In genomic region chr5:73119492-73120157, GRCh38 we compare ENCODE assay signal across 1 cellular context.
TF ChIP-seq lines count a peak whose summit lies in the region.

No MANE protein-coding gene starts in this region.

TF ChIP-seq in WTC11, 78 proteins besides CTCF, POLR2A, EP300 and RAD21 (continued from another document):
- no peak for TF ChIP-seq FOXP4 (CRISPR knock-in tag; IDR thresholded peaks at IDR 0.05)
- TF ChIP-seq HMGA2 (CRISPR knock-in tag; IDR thresholded peaks at IDR 0.05): no peak
- TF ChIP-seq ZNF281 (CRISPR knock-in tag; IDR thresholded peaks at IDR 0.05): no peak
- TF ChIP-seq, protein P1, sequence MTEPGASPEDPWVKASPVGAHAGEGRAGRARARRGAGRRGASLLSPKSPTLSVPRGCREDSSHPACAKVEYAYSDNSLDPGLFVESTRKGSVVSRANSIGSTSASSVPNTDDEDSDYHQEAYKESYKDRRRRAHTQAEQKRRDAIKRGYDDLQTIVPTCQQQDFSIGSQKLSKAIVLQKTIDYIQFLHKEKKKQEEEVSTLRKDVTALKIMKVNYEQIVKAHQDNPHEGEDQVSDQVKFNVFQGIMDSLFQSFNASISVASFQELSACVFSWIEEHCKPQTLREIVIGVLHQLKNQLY (CRISPR knock-in tag; IDR thresholded peaks at IDR 0.05): no peak
- TF ChIP-seq, protein P2, sequence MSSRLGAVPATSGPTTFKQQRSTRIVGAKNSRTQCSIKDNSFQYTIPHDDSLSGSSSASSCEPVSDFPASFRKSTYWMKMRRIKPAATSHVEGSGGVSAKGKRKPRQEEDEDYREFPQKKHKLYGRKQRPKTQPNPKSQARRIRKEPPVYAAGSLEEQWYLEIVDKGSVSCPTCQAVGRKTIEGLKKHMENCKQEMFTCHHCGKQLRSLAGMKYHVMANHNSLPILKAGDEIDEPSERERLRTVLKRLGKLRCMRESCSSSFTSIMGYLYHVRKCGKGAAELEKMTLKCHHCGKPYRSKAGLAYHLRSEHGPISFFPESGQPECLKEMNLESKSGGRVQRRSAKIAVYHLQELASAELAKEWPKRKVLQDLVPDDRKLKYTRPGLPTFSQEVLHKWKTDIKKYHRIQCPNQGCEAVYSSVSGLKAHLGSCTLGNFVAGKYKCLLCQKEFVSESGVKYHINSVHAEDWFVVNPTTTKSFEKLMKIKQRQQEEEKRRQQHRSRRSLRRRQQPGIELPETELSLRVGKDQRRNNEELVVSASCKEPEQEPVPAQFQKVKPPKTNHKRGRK (CRISPR knock-in tag; IDR thresholded peaks at IDR 0.05; ENCODE audit: borderline replicate concordance): no peak
